Comparison of ENCODE assay signal across 9 cellular contexts in genomic region chr5:77852068-77852513, GRCh38.
DNase-seq lines count a peak whose midpoint lies in the region; ATAC-seq and TF ChIP-seq lines count a peak whose summit lies in the region.
"Had no signal": no experiment of that assay in that cellular context is flagged by ENCODE, and none has a peak within 500 bp of the region (broad histone marks: within the 10 kb centered on the region; RNA-seq: fewer than 3 reads in every experiment).

No MANE protein-coding gene starts in this region.

- H3K4me1 Mint-ChIP-seq in activated naive CD4-positive, alpha-beta T cell treated with anti-CD3 and anti-CD28 coated beads, Interleukin-2, amount 10 ng/mL, durations not matched to agents 7 days and 5 days = peaks cover 22% of the 10 kb centered on the region
- peaks cover 20% of the 10 kb centered on the region for H3K4me1 Mint-ChIP-seq in memory B cell

- H3K27me3 ChIP-seq in mammary epithelial cell (ENCODE audit: insufficient read depth, low read length) = peaks cover 10% of the 10 kb centered on the region
- H3K27me3 ChIP-seq in tibial nerve = no peaks in the 10 kb centered on the region

- no peak for DNase-seq in activated naive CD4-positive, alpha-beta T cell treated with anti-CD3 and anti-CD28 coated beads, Interleukin-2, amount 10 ng/mL, durations not matched to agents 7 days and 5 days
- no peak for DNase-seq in activated naive CD4-positive, alpha-beta T cell treated with anti-CD3 and anti-CD28 coated beads, Interleukin-2, amount 50 U/mL, for 72 hours (ENCODE audit: low spot score in 2 of 2)
- no peak for DNase-seq in mammary epithelial cell
- DNase-seq in memory B cell (ENCODE audit: low spot score in 2 of 2) = no peak
- no peak for DNase-seq in tibial nerve (ENCODE audit: low spot score in 2 of 2)
- DNase-seq in stimulated activated CD4-positive, alpha-beta T cell treated with anti-CD3 and anti-CD28 coated beads, Interleukin-2, amount 100 ng/mL, for 48 hours = no peak
- no peak for DNase-seq in D341Med (ENCODE audit: low spot score)
- DNase-seq: activated CD4-positive, CD25-positive, alpha-beta regulatory T cell treated with anti-CD3 and anti-CD28 coated beads, Interleukin-2, amount 50 U/mL, for 72 hours had no signal

- peak overlapping the region; percentile 72 for H3K4me3 Mint-ChIP-seq in activated naive CD4-positive, alpha-beta T cell treated with anti-CD3 and anti-CD28 coated beads, Interleukin-2, amount 10 ng/mL, durations not matched to agents 7 days and 5 days
- H3K4me3 Mint-ChIP-seq in memory B cell = peak overlapping the region; percentile 89

- H3K4me1 ChIP-seq in mammary epithelial cell (ENCODE audit: insufficient read depth, low read length) (peaks cover 13% of the 10 kb centered on the region), tibial nerve (peaks cover 0 to 29% (median 0%) of the 10 kb centered on the region in 4 donors)

- peak overlapping the region; percentile 93 for H2AFZ ChIP-seq in mammary epithelial cell (ENCODE audit: low read depth, low read length)

- no peak for ATAC-seq in activated naive CD4-positive, alpha-beta T cell treated with anti-CD3 and anti-CD28 coated beads, Interleukin-2, amount 50 U/mL, for 72 hours
- ATAC-seq in memory B cell (ENCODE audit: low read depth) = peak; percentile 12
- no peak for ATAC-seq in GM18867 (IDR thresholded peaks at IDR 0.05; ENCODE audit: unreplicated experiment)

- H3K36me3 ChIP-seq in mammary epithelial cell (ENCODE audit: insufficient read depth, low read length) (no peaks in the 10 kb centered on the region), tibial nerve (no peaks in the 10 kb centered on the region)

- WGBS in mammary epithelial cell (ENCODE audit: low coverage, missing lambda C conversion rate) = 2% methylated on average over 11 of the region's 13 CpGs
- 1 to 2% methylated on average over 13 of the region's 13 CpGs for WGBS in tibial nerve, 2 donors

- peak overlapping the region; percentile 97 for H3K4me2 ChIP-seq in mammary epithelial cell (ENCODE audit: insufficient read depth, low read depth, low read length)

- H3K4me3 ChIP-seq in mammary epithelial cell (replicated peaks in 1 of 3; ENCODE audit: insufficient read depth in 1 of 3, low read depth in 2 of 3, low read length in 3 of 3) = peak overlapping the region; percentile 48 to 59 (median 48)
- peak overlapping the region; percentile 39 to 75 (median 54) for H3K4me3 ChIP-seq in tibial nerve

- no TSS peak for BruUV-seq in mammary epithelial cell (replicated peaks; lab: Mats Ljungman, UMichigan)

- H3K27me3 Mint-ChIP-seq in activated naive CD4-positive, alpha-beta T cell treated with anti-CD3 and anti-CD28 coated beads, Interleukin-2, amount 10 ng/mL, durations not matched to agents 7 days and 5 days = peaks cover 75% of the 10 kb centered on the region
- peaks cover 6% of the 10 kb centered on the region for H3K27me3 Mint-ChIP-seq in memory B cell

- peak overlapping the region; percentile 22 for H3K9ac ChIP-seq in mammary epithelial cell (ENCODE audit: insufficient read depth, low read length)

- H3K9me3 ChIP-seq in mammary epithelial cell (replicated peaks; ENCODE audit: insufficient read depth, low read length) (no peaks in the 10 kb centered on the region), tibial nerve (no peaks in the 10 kb centered on the region)

- CTCF ChIA-PET in activated naive CD4-positive, alpha-beta T cell treated with anti-CD3 and anti-CD28 coated beads, Interleukin-2, amount 10 ng/mL, durations not matched to agents 7 days and 5 days (lab: Charles Lee) = no interaction called here
- CTCF ChIA-PET in mammary epithelial cell (lab: Charles Lee; ENCODE audit: low non-redundant PET) = no interaction called here

- H3K27ac ChIP-seq in mammary epithelial cell (ENCODE audit: insufficient read depth, low read depth, low read length) = no peak overlapping the region
- peak overlapping the region; percentile 44 to 82 (median 48) for H3K27ac ChIP-seq in tibial nerve

- TF ChIP-seq POLR2A in tibial nerve (IDR thresholded peaks at IDR 0.05) = no peak

- dilution Hi-C loops in mammary epithelial cell (cut with HindIII; ENCODE audit: low sequenced_read_pairs) = no loop called here

- H3K9me3 Mint-ChIP-seq in activated naive CD4-positive, alpha-beta T cell treated with anti-CD3 and anti-CD28 coated beads, Interleukin-2, amount 10 ng/mL, durations not matched to agents 7 days and 5 days = no peaks in the 10 kb centered on the region
- no peaks in the 10 kb centered on the region for H3K9me3 Mint-ChIP-seq in activated naive CD4-positive, alpha-beta T cell treated with anti-CD3 and anti-CD28 coated beads, Interleukin-2, amount 50 U/mL, for 72 hours
- H3K9me3 Mint-ChIP-seq in memory B cell = peaks cover 1% of the 10 kb centered on the region

- TF ChIP-seq CTCF in mammary epithelial cell (conservative IDR thresholded peaks at IDR 0.05 in 1 of 2, IDR thresholded peaks at IDR 0.05 in 1 of 2; ENCODE audit: extremely low read depth in 1 of 2, insufficient read depth in 1 of 2, low read depth in 1 of 2, low read length in 2 of 2) (no peak), tibial nerve (IDR thresholded peaks at IDR 0.05) (no peak)

- in situ Hi-C loops in mammary epithelial cell (cut with MboI; ENCODE audit: low sequenced_read_pairs in 2 of 2) = no loop called here

- H3K36me3 Mint-ChIP-seq in activated naive CD4-positive, alpha-beta T cell treated with anti-CD3 and anti-CD28 coated beads, Interleukin-2, amount 10 ng/mL, durations not matched to agents 7 days and 5 days = no peaks in the 10 kb centered on the region
- H3K36me3 Mint-ChIP-seq in activated naive CD4-positive, alpha-beta T cell treated with anti-CD3 and anti-CD28 coated beads, Interleukin-2, amount 50 U/mL, for 72 hours = peaks cover 0 to 16% of the 10 kb centered on the region in 2 donors
- H3K36me3 Mint-ChIP-seq in memory B cell = no peaks in the 10 kb centered on the region

- intact Hi-C loops in mammary epithelial cell (cut with micrococcal nuclease) = no loop called here

- H4K20me1 ChIP-seq in mammary epithelial cell (ENCODE audit: insufficient read depth, low read length) = no peaks in the 10 kb centered on the region

- no peak overlapping the region for H3K27ac Mint-ChIP-seq in activated naive CD4-positive, alpha-beta T cell treated with anti-CD3 and anti-CD28 coated beads, Interleukin-2, amount 10 ng/mL, durations not matched to agents 7 days and 5 days
- no peak overlapping the region for H3K27ac Mint-ChIP-seq in activated naive CD4-positive, alpha-beta T cell treated with anti-CD3 and anti-CD28 coated beads, Interleukin-2, amount 50 U/mL, for 72 hours
- H3K27ac Mint-ChIP-seq in memory B cell = peak overlapping the region; percentile 82

- TF ChIP-seq EP300 in tibial nerve (IDR thresholded peaks at IDR 0.05) = no peak

- no peaks in the 10 kb centered on the region for H3K79me2 ChIP-seq in mammary epithelial cell (ENCODE audit: insufficient read depth, low read length)
